ENCODE assay signal across 8 cellular contexts in genomic region chr7:44534501-44534900, GRCh38. TPM values are rescaled to one million over a fixed set of nuclear protein-coding genes. Genes with fewer than 3 reads are reported as not detected.
DNase-seq lines count a peak whose midpoint lies in the region; ATAC-seq and TF ChIP-seq lines count a peak whose summit lies in the region.

No MANE protein-coding gene starts in this region.

- H3K23ac ChIP-seq in H9 (ENCODE audit: insufficient read length, low read depth, low read length) = no peak overlapping the region

- H3K27ac Mint-ChIP-seq in H9 = peak overlapping the region in 1 of 3 experiments; percentile 27; a peak in 2 of 7 replicates
- no peak overlapping the region for H3K27ac Mint-ChIP-seq in activated CD4-positive, alpha-beta memory T cell treated with anti-CD3 and anti-CD28 coated beads, Interleukin-2, amount 10 ng/mL, durations not matched to agents 7 days and 5 days

- H3T11ph ChIP-seq in H9 (ENCODE audit: low read length) = no peak overlapping the region

- TF ChIP-seq CTCF in H9 (conservative IDR thresholded peaks at IDR 0.05) (peak; percentile 89), fibroblast of lung (conservative IDR thresholded peaks at IDR 0.05 in 1 of 2, IDR thresholded peaks at IDR 0.05 in 1 of 2; ENCODE audit: low read depth in 1 of 2, low read length in 2 of 2) (peak; percentile 23 to 53), spleen (IDR thresholded peaks at IDR 0.05 in 8 of 11, conservative IDR thresholded peaks at IDR 0.05 in 3 of 11) (peak in 8 of 11 experiments; percentile 12 to 62 (median 48))

- peaks cover 0 to 4% of the 10 kb centered on the region in 2 experiments; a peak in 1 of 4 replicates for H3K4me1 Mint-ChIP-seq in H9
- H3K4me1 Mint-ChIP-seq in activated CD4-positive, alpha-beta memory T cell treated with anti-CD3 and anti-CD28 coated beads, Interleukin-2, amount 10 ng/mL, durations not matched to agents 7 days and 5 days = peaks cover 1% of the 10 kb centered on the region

- H3K4me2 ChIP-seq in H9 (ENCODE audit: insufficient read depth, insufficient read length, low read length) (no peak overlapping the region), fibroblast of lung (ENCODE audit: extremely low read depth, insufficient read depth, low read length) (no peak overlapping the region)

- CTCF ChIA-PET in activated CD4-positive, alpha-beta memory T cell treated with anti-CD3 and anti-CD28 coated beads, Interleukin-2, amount 10 ng/mL, durations not matched to agents 7 days and 5 days (lab: Charles Lee) = interaction anchor here (0.5 to 2.4 kb wide), 21 partner anchors 9 to 629 kb away, joined by 3 to 8 read pairs (median 4); partner anchors contain the start of genes DDX56 and NUDCD3

- H3K4me3 Mint-ChIP-seq in H9 = no peak overlapping the region
- no peak overlapping the region for H3K4me3 Mint-ChIP-seq in activated CD4-positive, alpha-beta memory T cell treated with anti-CD3 and anti-CD28 coated beads, Interleukin-2, amount 10 ng/mL, durations not matched to agents 7 days and 5 days

- H2BK20ac ChIP-seq in H9 (ENCODE audit: low read depth, low read length, poor library complexity, severe bottlenecking) = no peak overlapping the region

- H3K14ac ChIP-seq in H9 (ENCODE audit: insufficient read depth, low read length) = no peak overlapping the region

- H3K9ac ChIP-seq in H9 (ENCODE audit: extremely low read depth, insufficient read length, low read length) (no peak overlapping the region), fibroblast of lung (ENCODE audit: insufficient read depth, low read length) (no peak overlapping the region)

- no peaks in the 10 kb centered on the region; a peak in 1 of 7 replicates for H3K36me3 Mint-ChIP-seq in H9 (ENCODE audit: insufficient read depth in 1 of 3, low read depth in 3 of 3)
- H3K36me3 Mint-ChIP-seq in activated CD4-positive, alpha-beta memory T cell treated with anti-CD3 and anti-CD28 coated beads, Interleukin-2, amount 10 ng/mL, durations not matched to agents 7 days and 5 days (ENCODE audit: low read depth) = no peaks in the 10 kb centered on the region

- no peak overlapping the region for H3K56ac ChIP-seq in H9 (ENCODE audit: insufficient read length, low read depth, low read length)

- H3K27ac ChIP-seq in H9 (ENCODE audit: insufficient read length, low read depth, low read length) (no peak overlapping the region), fibroblast of lung (ENCODE audit: insufficient read depth, low read length) (no peak overlapping the region), spleen (no peak overlapping the region)

- H2BK15ac ChIP-seq in H9 (ENCODE audit: low read depth, low read length) = no peak overlapping the region

- no peak overlapping the region for H3K4me3 ChIP-seq in fibroblast of lung (replicated peaks in 1 of 4; ENCODE audit: control extremely low read depth in 1 of 4, insufficient read depth in 1 of 4, low read depth in 3 of 4, low read length in 4 of 4)
- H3K4me3 ChIP-seq in spleen = no peak overlapping the region

- POLR2A ChIA-PET in activated CD4-positive, alpha-beta memory T cell treated with anti-CD3 and anti-CD28 coated beads, Interleukin-2, amount 10 ng/mL, durations not matched to agents 7 days and 5 days (lab: Charles Lee) = interaction anchor here (0.8 to 1.6 kb wide), 3 partner anchors 15 to 73 kb away, joined by 3 to 4 read pairs (median 3); no protein-coding TSS in a partner anchor

- H3K9me3 ChIP-seq in H9 (ENCODE audit: control insufficient read depth, low read depth, low read length) = no peaks in the 10 kb centered on the region
- H3K9me3 ChIP-seq in fibroblast of lung (ENCODE audit: control insufficient read depth, insufficient read depth, low read depth, low read length) = no peaks in the 10 kb centered on the region
- no peaks in the 10 kb centered on the region for H3K9me3 ChIP-seq in spleen

- no peak overlapping the region for H2BK5ac ChIP-seq in H9 (ENCODE audit: insufficient read length, low read length)

- no peak overlapping the region for H2BK12ac ChIP-seq in H9 (ENCODE audit: insufficient read length, low read depth, low read length)

- H4K8ac ChIP-seq in H9 (replicated peaks; ENCODE audit: insufficient read length, low read depth, low read length) = no peak overlapping the region

- WGBS in H9 (ENCODE audit: extremely low coverage, insufficient read length, low lambda C conversion rate) = no CpG with 5 or more reads among the region's 7 CpGs
- 60 to 69% (median 63%) methylated on average over 5 to 7 of the region's 7 CpGs; no CpG with 5 or more reads in 1 of the 5 donors for WGBS in spleen, 5 donors

- H3K79me2 ChIP-seq in H9 (ENCODE audit: insufficient read depth, low read length) = no peaks in the 10 kb centered on the region
- no peaks in the 10 kb centered on the region for H3K79me2 ChIP-seq in fibroblast of lung (ENCODE audit: control insufficient read depth, insufficient read depth, low read length)

- no peaks in the 10 kb centered on the region for H4K20me1 ChIP-seq in H9 (ENCODE audit: control insufficient read depth, insufficient read depth, insufficient read length)
- no peaks in the 10 kb centered on the region for H4K20me1 ChIP-seq in fibroblast of lung (ENCODE audit: control insufficient read depth, extremely low read depth, insufficient read depth, low read length)

- H3K23me2 ChIP-seq in H9 (ENCODE audit: insufficient read length, low read depth, low read length, poor library complexity, severe bottlenecking) = no peaks in the 10 kb centered on the region

- no peaks in the 10 kb centered on the region for H3K4me1 ChIP-seq in H9 (ENCODE audit: insufficient read depth, low read length)
- peaks cover 6% of the 10 kb centered on the region for H3K4me1 ChIP-seq in fibroblast of lung (ENCODE audit: control insufficient read depth, extremely low read depth, insufficient read depth, low read length)
- H3K4me1 ChIP-seq in spleen = peaks cover 0 to 4% (median 0%) of the 10 kb centered on the region in 6 donors

- H3K18ac ChIP-seq in H9 (ENCODE audit: insufficient read length, low read depth, low read length) = no peak overlapping the region

- H3K27me3 ChIP-seq in H9 (ENCODE audit: insufficient read depth, low read length) (no peaks in the 10 kb centered on the region), fibroblast of lung (ENCODE audit: control insufficient read depth, insufficient read depth, low read length) (no peaks in the 10 kb centered on the region), spleen (replicated peaks in 1 of 7) (no peaks in the 10 kb centered on the region)

- no peak overlapping the region for H2AK5ac ChIP-seq in H9 (ENCODE audit: insufficient read length, low read length)

- H3K27me3 Mint-ChIP-seq in H9 (ENCODE audit: low read depth) = no peaks in the 10 kb centered on the region; the same call in 1 of the 2 replicates
- no peaks in the 10 kb centered on the region for H3K27me3 Mint-ChIP-seq in activated CD4-positive, alpha-beta memory T cell treated with anti-CD3 and anti-CD28 coated beads, Interleukin-2, amount 10 ng/mL, durations not matched to agents 7 days and 5 days

- ATAC-seq in HG02642 (IDR thresholded peaks at IDR 0.05; ENCODE audit: poor library complexity, unreplicated experiment) = no peak

- DNase-seq in Caki2 (ENCODE audit: low read depth) = peak; percentile 15
- peak; percentile 85 for DNase-seq in H9
- peak; percentile 78 for DNase-seq in NCI-H69 (lab: John Stamatoyannopoulos, UW)
- DNase-seq in activated CD4-positive, alpha-beta memory T cell treated with anti-CD3 and anti-CD28 coated beads, Interleukin-2, amount 10 ng/mL, durations not matched to agents 7 days and 5 days = peak; percentile 51
- DNase-seq in fibroblast of lung (ENCODE audit: low read depth in 2 of 2) = peak in 1 of 2 donors; percentile 5
- no peak for DNase-seq in spleen
- DNase-seq in kidney glomerular epithelial cell (lab: John Stamatoyannopoulos, UW) = no peak

- H3K79me1 ChIP-seq in H9 (ENCODE audit: insufficient read depth, low read depth, low read length, poor library complexity, severe bottlenecking) = no peaks in the 10 kb centered on the region

- H3K36me3 ChIP-seq in fibroblast of lung (ENCODE audit: control insufficient read depth, insufficient read depth, low read length) (no peaks in the 10 kb centered on the region), spleen (no peaks in the 10 kb centered on the region)

- no peak overlapping the region for H2BK120ac ChIP-seq in H9 (ENCODE audit: low read depth, low read length, poor library complexity, severe bottlenecking)

- in situ Hi-C loops in Caki2 (cut with HindIII; ENCODE audit: low pct_unique_long_range_greater_than_20kb, low sequenced_read_pairs) = no loop called here

- H3K9me3 Mint-ChIP-seq in H9 = no peaks in the 10 kb centered on the region; a peak in 1 of 5 replicates
- no peaks in the 10 kb centered on the region for H3K9me3 Mint-ChIP-seq in activated CD4-positive, alpha-beta memory T cell treated with anti-CD3 and anti-CD28 coated beads, Interleukin-2, amount 10 ng/mL, durations not matched to agents 7 days and 5 days

- no peak overlapping the region for H3K4ac ChIP-seq in H9 (ENCODE audit: low read depth, low read length)

- TF ChIP-seq POLR2A in spleen (IDR thresholded peaks at IDR 0.05) = no peak

- intact Hi-C loops in spleen (cut with DNase I; ENCODE audit: low total_unique reads) = no loop called here

- H2AFZ ChIP-seq in H9 (ENCODE audit: low read length) (no peak overlapping the region), fibroblast of lung (ENCODE audit: low read length) (no peak overlapping the region)

- H4K5ac ChIP-seq in H9 (ENCODE audit: insufficient read length, low read depth, low read length) = no peak overlapping the region

- no peak overlapping the region for H4K91ac ChIP-seq in H9 (ENCODE audit: insufficient read length, low read depth, low read length)

RNA-seq across cellular contexts. Expression of gene NPC1L1, which starts 6.6 kb away (rescaled TPM):
- total RNA-seq in Caki2 (2014; rRNA removed; shearing (Covaris generic); ENCODE audit: low replicate concordance) = not detected in 2 replicates
- total RNA-seq in H9 (2021) (0.07 and 0.11 TPM in 2 replicates), fibroblast of lung (under 0.01 TPM in 2 replicates), spleen (under 1 TPM in 1 of 7 donors, not detected in 6; 0.07 TPM)
- total RNA-seq in activated CD4-positive, alpha-beta memory T cell treated with anti-CD3 and anti-CD28 coated beads, Interleukin-2, amount 10 ng/mL, durations not matched to agents 7 days and 5 days = not detected
- polyA plus RNA-seq in fibroblast of lung (0.05 and 0.09 TPM in 2 replicates), spleen (under 1 TPM; 0.02 to 0.03 (median 0.03) TPM)
- 0.02 and 0.09 TPM in 2 replicates for polyA plus RNA-seq in fibroblast of lung (2012)
- 1.3 TPM in 1 of 2 replicates, not detected in the other for polyA minus RNA-seq in fibroblast of lung (ENCODE audit: low replicate concordance)

RNA-seq across cellular contexts. Expression of gene DDX56, which starts 39.2 kb away (rescaled TPM):
- total RNA-seq in Caki2 (2014; rRNA removed; shearing (Covaris generic); ENCODE audit: low replicate concordance) = 131 and 153 TPM in 2 replicates
- total RNA-seq in H9 (2021) (113 and 120 TPM in 2 replicates), fibroblast of lung (38.3 and 44.4 TPM in 2 replicates), spleen (10 to 100 TPM; 56.1 to 78.9 (median 60.9) TPM)
- total RNA-seq in activated CD4-positive, alpha-beta memory T cell treated with anti-CD3 and anti-CD28 coated beads, Interleukin-2, amount 10 ng/mL, durations not matched to agents 7 days and 5 days = 10 to 100 TPM; 59.0 to 59.6 TPM
- polyA plus RNA-seq in fibroblast of lung (36.0 and 63.4 TPM in 2 replicates), spleen (100 to 1,000 TPM in 2 of 3 donors, 10 to 100 TPM in 1; 70.0 to 130 (median 105) TPM)
- 37.8 and 75.0 TPM in 2 replicates for polyA plus RNA-seq in fibroblast of lung (2012)
- polyA minus RNA-seq in fibroblast of lung (ENCODE audit: low replicate concordance) = 70.5 and 113 TPM in 2 replicates

RNA-seq across cellular contexts. Expression of gene NUDCD3, which starts 44.0 kb away (rescaled TPM):
- total RNA-seq in Caki2 (2014; rRNA removed; shearing (Covaris generic); ENCODE audit: low replicate concordance) = 29.4 and 30.3 TPM in 2 replicates
- total RNA-seq in H9 (2021) (71.9 and 85.9 TPM in 2 replicates), fibroblast of lung (67.0 and 68.7 TPM in 2 replicates), spleen (10 to 100 TPM; 34.6 to 97.9 (median 70.0) TPM)
- total RNA-seq in activated CD4-positive, alpha-beta memory T cell treated with anti-CD3 and anti-CD28 coated beads, Interleukin-2, amount 10 ng/mL, durations not matched to agents 7 days and 5 days = 10 to 100 TPM; 91.0 to 97.5 TPM
- polyA plus RNA-seq in fibroblast of lung (51.9 and 65.1 TPM in 2 replicates), spleen (10 to 100 TPM; 21.7 to 31.5 (median 23.8) TPM)
- 65.5 and 82.2 TPM in 2 replicates for polyA plus RNA-seq in fibroblast of lung (2012)
- 85.5 and 127 TPM in 2 replicates for polyA minus RNA-seq in fibroblast of lung (ENCODE audit: low replicate concordance)

RNA-seq across cellular contexts. Expression of gene TMED4, which starts 47.5 kb away (rescaled TPM):
- 263 and 317 TPM in 2 replicates for total RNA-seq in Caki2 (2014; rRNA removed; shearing (Covaris generic); ENCODE audit: low replicate concordance)
- total RNA-seq in H9 (2021) = 60.3 and 62.4 TPM in 2 replicates
- total RNA-seq in activated CD4-positive, alpha-beta memory T cell treated with anti-CD3 and anti-CD28 coated beads, Interleukin-2, amount 10 ng/mL, durations not matched to agents 7 days and 5 days = 10 to 100 TPM; 76.0 to 81.8 TPM
- total RNA-seq in fibroblast of lung = 74.7 and 101 TPM in 2 replicates
- polyA plus RNA-seq in fibroblast of lung = 74.5 and 81.5 TPM in 2 replicates
- 48.0 and 53.9 TPM in 2 replicates for polyA plus RNA-seq in fibroblast of lung (2012)
- 38.7 and 80.9 TPM in 2 replicates for polyA minus RNA-seq in fibroblast of lung (ENCODE audit: low replicate concordance)
- total RNA-seq in spleen = 100 to 1,000 TPM in 2 of 7 donors, 10 to 100 TPM in 5; 55.4 to 105 (median 66.6) TPM
- 10 to 100 TPM; 26.1 to 34.7 (median 28.7) TPM for polyA plus RNA-seq in spleen

Comparison
In these comparisons a context has a peak if more than half of its experiments do, and no peak if none do; other contexts are left out.
1. DNase-seq: peak in Caki2 (single experiment), H9 (single experiment), NCI-H69 (single experiment) and activated CD4-positive, alpha-beta memory T cell treated with anti-CD3 and anti-CD28 coated beads, Interleukin-2, amount 10 ng/mL, durations not matched to agents 7 days and 5 days (single experiment); none in spleen (single experiment) and kidney glomerular epithelial cell (single experiment).
2. CTCF ChIP-seq: peak in every context shown above with its lines; median percentile 89 in H9; 48 in spleen; 38 in fibroblast of lung.